1 cellular context compared by ENCODE assay signal in the genomic region with DNA sequence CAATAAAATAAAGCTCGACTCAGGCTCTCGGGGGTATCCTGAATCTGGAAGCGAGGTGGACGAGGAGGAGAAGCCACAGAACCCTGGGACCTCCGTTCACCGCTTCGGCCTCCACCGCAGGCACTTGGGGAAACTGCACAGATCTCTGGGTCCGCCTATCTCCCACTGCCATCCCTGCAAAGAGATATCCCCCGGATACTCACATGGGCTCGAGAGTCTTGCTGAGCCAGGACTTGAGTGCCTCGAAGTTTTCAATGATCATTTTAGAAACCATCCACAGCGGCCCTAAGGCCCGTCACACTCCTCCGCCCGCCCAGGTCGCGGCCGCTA.
TF ChIP-seq lines count a peak whose summit lies in the region.

No MANE protein-coding gene starts in this region.

TF ChIP-seq in GM23338, 12 proteins besides CTCF, POLR2A, EP300 and RAD21 (continued from another document):
- TF ChIP-seq, protein P1, sequence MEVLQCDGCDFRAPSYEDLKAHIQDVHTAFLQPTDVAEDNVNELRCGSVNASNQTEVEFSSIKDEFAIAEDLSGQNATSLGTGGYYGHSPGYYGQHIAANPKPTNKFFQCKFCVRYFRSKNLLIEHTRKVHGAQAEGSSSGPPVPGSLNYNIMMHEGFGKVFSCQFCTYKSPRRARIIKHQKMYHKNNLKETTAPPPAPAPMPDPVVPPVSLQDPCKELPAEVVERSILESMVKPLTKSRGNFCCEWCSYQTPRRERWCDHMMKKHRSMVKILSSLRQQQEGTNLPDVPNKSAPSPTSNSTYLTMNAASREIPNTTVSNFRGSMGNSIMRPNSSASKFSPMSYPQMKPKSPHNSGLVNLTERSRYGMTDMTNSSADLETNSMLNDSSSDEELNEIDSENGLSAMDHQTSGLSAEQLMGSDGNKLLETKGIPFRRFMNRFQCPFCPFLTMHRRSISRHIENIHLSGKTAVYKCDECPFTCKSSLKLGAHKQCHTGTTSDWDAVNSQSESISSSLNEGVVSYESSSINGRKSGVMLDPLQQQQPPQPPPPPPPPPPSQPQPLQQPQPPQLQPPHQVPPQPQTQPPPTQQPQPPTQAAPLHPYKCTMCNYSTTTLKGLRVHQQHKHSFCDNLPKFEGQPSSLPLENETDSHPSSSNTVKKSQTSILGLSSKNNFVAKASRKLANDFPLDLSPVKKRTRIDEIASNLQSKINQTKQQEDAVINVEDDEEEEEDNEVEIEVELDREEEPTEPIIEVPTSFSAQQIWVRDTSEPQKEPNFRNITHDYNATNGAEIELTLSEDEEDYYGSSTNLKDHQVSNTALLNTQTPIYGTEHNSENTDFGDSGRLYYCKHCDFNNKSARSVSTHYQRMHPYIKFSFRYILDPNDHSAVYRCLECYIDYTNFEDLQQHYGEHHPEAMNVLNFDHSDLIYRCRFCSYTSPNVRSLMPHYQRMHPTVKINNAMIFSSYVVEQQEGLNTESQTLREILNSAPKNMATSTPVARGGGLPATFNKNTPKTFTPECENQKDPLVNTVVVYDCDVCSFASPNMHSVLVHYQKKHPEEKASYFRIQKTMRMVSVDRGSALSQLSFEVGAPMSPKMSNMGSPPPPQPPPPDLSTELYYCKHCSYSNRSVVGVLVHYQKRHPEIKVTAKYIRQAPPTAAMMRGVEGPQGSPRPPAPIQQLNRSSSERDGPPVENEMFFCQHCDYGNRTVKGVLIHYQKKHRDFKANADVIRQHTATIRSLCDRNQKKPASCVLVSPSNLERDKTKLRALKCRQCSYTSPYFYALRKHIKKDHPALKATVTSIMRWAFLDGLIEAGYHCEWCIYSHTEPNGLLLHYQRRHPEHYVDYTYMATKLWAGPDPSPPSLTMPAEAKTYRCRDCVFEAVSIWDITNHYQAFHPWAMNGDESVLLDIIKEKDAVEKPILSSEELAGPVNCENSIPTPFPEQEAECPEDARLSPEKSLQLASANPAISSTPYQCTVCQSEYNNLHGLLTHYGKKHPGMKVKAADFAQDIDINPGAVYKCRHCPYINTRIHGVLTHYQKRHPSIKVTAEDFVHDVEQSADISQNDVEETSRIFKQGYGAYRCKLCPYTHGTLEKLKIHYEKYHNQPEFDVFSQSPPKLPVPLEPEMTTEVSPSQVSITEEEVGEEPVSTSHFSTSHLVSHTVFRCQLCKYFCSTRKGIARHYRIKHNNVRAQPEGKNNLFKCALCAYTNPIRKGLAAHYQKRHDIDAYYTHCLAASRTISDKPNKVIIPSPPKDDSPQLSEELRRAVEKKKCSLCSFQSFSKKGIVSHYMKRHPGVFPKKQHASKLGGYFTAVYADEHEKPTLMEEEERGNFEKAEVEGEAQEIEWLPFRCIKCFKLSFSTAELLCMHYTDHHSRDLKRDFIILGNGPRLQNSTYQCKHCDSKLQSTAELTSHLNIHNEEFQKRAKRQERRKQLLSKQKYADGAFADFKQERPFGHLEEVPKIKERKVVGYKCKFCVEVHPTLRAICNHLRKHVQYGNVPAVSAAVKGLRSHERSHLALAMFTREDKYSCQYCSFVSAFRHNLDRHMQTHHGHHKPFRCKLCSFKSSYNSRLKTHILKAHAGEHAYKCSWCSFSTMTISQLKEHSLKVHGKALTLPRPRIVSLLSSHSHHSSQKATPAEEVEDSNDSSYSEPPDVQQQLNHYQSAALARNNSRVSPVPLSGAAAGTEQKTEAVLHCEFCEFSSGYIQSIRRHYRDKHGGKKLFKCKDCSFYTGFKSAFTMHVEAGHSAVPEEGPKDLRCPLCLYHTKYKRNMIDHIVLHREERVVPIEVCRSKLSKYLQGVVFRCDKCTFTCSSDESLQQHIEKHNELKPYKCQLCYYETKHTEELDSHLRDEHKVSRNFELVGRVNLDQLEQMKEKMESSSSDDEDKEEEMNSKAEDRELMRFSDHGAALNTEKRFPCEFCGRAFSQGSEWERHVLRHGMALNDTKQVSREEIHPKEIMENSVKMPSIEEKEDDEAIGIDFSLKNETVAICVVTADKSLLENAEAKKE (CRISPR knock-in tag; IDR thresholded peaks at IDR 0.05): no peak
- no peak for TF ChIP-seq NANOG (IDR thresholded peaks at IDR 0.05; ENCODE audit: borderline replicate concordance)
- no peak for TF ChIP-seq CREB1 (CRISPR knock-in tag; IDR thresholded peaks at IDR 0.05; ENCODE audit: low read depth)
- no peak for TF ChIP-seq EZH2phosphoT487 (IDR thresholded peaks at IDR 0.05; ENCODE audit: unreplicated experiment)
- TF ChIP-seq STAT1 (IDR thresholded peaks at IDR 0.05; ENCODE audit: unreplicated experiment): no peak
